ENCODE assay signal across 18 cellular contexts in the genomic region with DNA sequence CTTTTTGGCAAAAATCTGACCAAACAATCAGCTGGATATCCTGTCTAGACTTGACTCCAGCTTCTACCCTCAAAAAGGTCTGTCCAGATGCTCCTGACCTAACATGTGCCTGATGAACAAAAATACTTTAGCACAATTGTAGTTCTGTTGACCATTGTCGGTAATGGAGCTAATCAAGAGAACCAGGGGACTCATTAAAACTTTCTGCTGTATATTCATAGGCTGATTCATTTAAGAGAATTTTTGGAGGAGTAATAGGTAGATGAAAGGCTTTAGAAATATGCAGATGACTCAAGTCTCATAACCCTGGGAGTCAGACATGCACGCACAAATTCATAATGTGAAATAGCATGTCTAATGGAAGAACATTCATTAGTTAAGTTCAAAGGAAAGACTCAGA.
DNase-seq lines count a peak whose midpoint lies in the region; ATAC-seq and TF ChIP-seq lines count a peak whose summit lies in the region.
"Had no signal": no experiment of that assay in that cellular context is flagged by ENCODE, and none has a peak within 500 bp of the region (broad histone marks: within the 10 kb centered on the region; RNA-seq: fewer than 3 reads in every experiment).

No MANE protein-coding gene starts in this region.

- H2AFZ ChIP-seq in mammary epithelial cell (ENCODE audit: low read depth, low read length), result peak overlapping the region; percentile 77

- H3K27me3 ChIP-seq in mammary epithelial cell (ENCODE audit: insufficient read depth, low read length) (no peaks in the 10 kb centered on the region), MG63 (no peaks in the 10 kb centered on the region)
- H3K27me3 ChIP-seq: vagina had no signal

- no peaks in the 10 kb centered on the region for H3K9me3 ChIP-seq in mammary epithelial cell (replicated peaks; ENCODE audit: insufficient read depth, low read length)
- H3K9me3 ChIP-seq in MG63, result no peaks in the 10 kb centered on the region
- H3K9me3 ChIP-seq: A549, vagina had no signal

- no peak for ATAC-seq in left colon
- ATAC-seq: A549 had no signal

- H3K36me3 Mint-ChIP-seq in chondrocyte (ENCODE audit: low read depth), result no peaks in the 10 kb centered on the region
- H3K36me3 Mint-ChIP-seq: brain, immature natural killer cell had no signal

- H3K4me3 ChIP-seq in mammary epithelial cell (replicated peaks in 1 of 3; ENCODE audit: insufficient read depth in 1 of 3, low read depth in 2 of 3, low read length in 3 of 3), result no peak overlapping the region
- no peak overlapping the region for H3K4me3 ChIP-seq in foreskin fibroblast (ENCODE audit: low read depth in 1 of 2, low read length in 2 of 2)
- no peak overlapping the region for H3K4me3 ChIP-seq in MG63
- H3K4me3 ChIP-seq: A549, vagina had no signal

- in situ Hi-C loops in mammary epithelial cell (cut with MboI; ENCODE audit: low sequenced_read_pairs in 2 of 2), result no loop called here

- BruUV-seq in mammary epithelial cell (replicated peaks; lab: Mats Ljungman, UMichigan), result no TSS peak

- CTCF ChIA-PET in mammary epithelial cell (lab: Charles Lee; ENCODE audit: low non-redundant PET), result interaction anchor here (0.6 kb wide), 1 partner anchor 800 kb away, joined by 3 read pairs; no protein-coding TSS in a partner anchor

- H3K27ac ChIP-seq in mammary epithelial cell (ENCODE audit: insufficient read depth, low read depth, low read length), result peak overlapping the region; percentile 38
- H3K27ac ChIP-seq: A549 had no signal

- TF ChIP-seq CTCF in mammary epithelial cell (conservative IDR thresholded peaks at IDR 0.05 in 1 of 2, IDR thresholded peaks at IDR 0.05 in 1 of 2; ENCODE audit: extremely low read depth in 1 of 2, insufficient read depth in 1 of 2, low read depth in 1 of 2, low read length in 2 of 2) (no peak), foreskin fibroblast (IDR thresholded peaks at IDR 0.05; ENCODE audit: low read depth, low read length) (no peak), chondrocyte (IDR thresholded peaks at IDR 0.05) (no peak)

- H3K27ac Mint-ChIP-seq in chondrocyte (ENCODE audit: unreplicated experiment), result no peak overlapping the region
- H3K27ac Mint-ChIP-seq: brain, immature natural killer cell, nephron progenitor cell had no signal

- no peaks in the 10 kb centered on the region for H3K9me3 Mint-ChIP-seq in chondrocyte (ENCODE audit: low read depth)
- H3K9me3 Mint-ChIP-seq: brain, nephron progenitor cell had no signal

- no peak overlapping the region for H3K4me3 Mint-ChIP-seq in chondrocyte (ENCODE audit: unreplicated experiment)
- H3K4me3 Mint-ChIP-seq: brain, immature natural killer cell, nephron progenitor cell had no signal

- H3K9ac ChIP-seq in mammary epithelial cell (ENCODE audit: insufficient read depth, low read length), result no peak overlapping the region

- H3K4me1 Mint-ChIP-seq in chondrocyte (ENCODE audit: low read depth), result peaks cover 4% of the 10 kb centered on the region
- H3K4me1 Mint-ChIP-seq: brain, immature natural killer cell had no signal

- peak; percentile 78 for DNase-seq in AG08395 (ENCODE audit: low spot score)
- DNase-seq in HT1080 (ENCODE audit: low read depth), result peak; percentile 41
- peak; percentile 92 for DNase-seq in mammary epithelial cell
- DNase-seq in foreskin fibroblast, result peak; percentile 46 to 80
- no peak for DNase-seq in MG63
- DNase-seq in head of caudate nucleus, result no peak
- DNase-seq in chondrocyte (ENCODE audit: low spot score), result no peak
- no peak for DNase-seq in left colon
- DNase-seq: activated gamma-delta T cell, immature natural killer cell, mesendoderm, NCI-H1694, NCI-H446 treated with DMSO at 0.1 percent for 48 hours, nephron progenitor cell, SHP77 treated with DMSO at 0.1 percent for 48 hours had no signal

- intact Hi-C loops in mammary epithelial cell (cut with micrococcal nuclease), result no loop called here
- intact Hi-C loops in head of caudate nucleus (cut with DNase I), result no loop called here
- intact Hi-C loops in left colon (cut with DNase I, micrococcal nuclease), result no loop called here

- peak overlapping the region; percentile 73 for H3K4me2 ChIP-seq in mammary epithelial cell (ENCODE audit: insufficient read depth, low read depth, low read length)
- H3K4me2 ChIP-seq: A549 had no signal

- no peaks in the 10 kb centered on the region for H4K20me1 ChIP-seq in mammary epithelial cell (ENCODE audit: insufficient read depth, low read length)

- dilution Hi-C loops in mammary epithelial cell (cut with HindIII; ENCODE audit: low sequenced_read_pairs), result no loop called here

- H3K4me1 ChIP-seq in mammary epithelial cell (ENCODE audit: insufficient read depth, low read length), result peaks cover 14% of the 10 kb centered on the region
- H3K4me1 ChIP-seq: A549 had no signal

- no peaks in the 10 kb centered on the region for H3K27me3 Mint-ChIP-seq in chondrocyte (ENCODE audit: low read depth)
- H3K27me3 Mint-ChIP-seq: brain had no signal

- H3K79me2 ChIP-seq in mammary epithelial cell (ENCODE audit: insufficient read depth, low read length), result no peaks in the 10 kb centered on the region

- WGBS in mammary epithelial cell (ENCODE audit: low coverage, missing lambda C conversion rate), result 6% methylated on average over 2 of the region's 2 CpGs

- no peaks in the 10 kb centered on the region for H3K36me3 ChIP-seq in mammary epithelial cell (ENCODE audit: insufficient read depth, low read length)
- H3K36me3 ChIP-seq in MG63, result no peaks in the 10 kb centered on the region
- H3K36me3 ChIP-seq: vagina had no signal

Comparison
In these comparisons a context has a peak if more than half of its experiments do, and no peak if none do; other contexts are left out.
1. DNase-seq: peak in AG08395 (single experiment), HT1080 (single experiment), mammary epithelial cell (single experiment) and foreskin fibroblast (2 of 2); none in MG63 (single experiment), head of caudate nucleus (0 of 42), chondrocyte (single experiment) and left colon (0 of 2).